Comparison of ENCODE assay signal across 1 cellular context in the genomic region with DNA sequence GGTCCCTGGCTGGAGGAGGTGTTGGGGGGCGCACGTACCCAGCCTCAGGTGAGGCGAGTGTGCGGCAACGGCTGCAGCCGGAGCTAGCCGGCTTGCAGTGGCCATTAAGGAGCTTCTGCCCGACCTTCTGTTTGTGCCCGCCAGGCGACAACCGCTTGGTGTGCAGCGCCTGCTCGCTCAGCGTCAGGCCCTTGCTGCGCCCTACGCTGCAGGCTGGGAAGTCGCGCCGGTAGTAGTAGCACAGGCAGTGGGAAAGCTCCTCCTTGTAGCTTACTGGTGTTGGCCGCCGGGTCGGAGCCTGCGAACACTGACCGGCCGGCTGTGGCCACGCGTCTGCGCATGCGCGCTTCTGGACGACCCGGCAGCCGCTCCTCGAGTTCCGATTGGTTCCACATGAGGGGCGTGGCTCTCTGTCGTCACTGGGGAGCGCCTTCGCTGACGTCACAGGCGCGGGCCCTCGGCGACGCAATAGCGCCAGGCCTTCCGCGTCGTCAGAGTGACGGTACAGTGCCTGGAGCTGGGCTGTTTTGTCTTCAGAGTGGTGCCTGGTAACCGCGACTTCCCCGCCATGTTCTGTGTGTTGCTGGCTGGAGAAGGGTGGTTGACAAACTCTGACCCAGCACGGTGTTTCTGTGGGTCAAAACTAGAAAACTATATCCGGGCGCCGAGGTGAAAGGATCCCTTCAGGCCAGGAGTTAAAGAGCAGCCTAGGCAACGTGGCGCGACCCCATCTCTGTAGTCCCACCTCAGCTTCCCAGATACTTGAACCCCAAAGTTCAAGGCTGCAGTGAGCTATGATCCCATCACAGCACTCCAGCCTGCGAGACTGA.
TF ChIP-seq lines count a peak whose summit lies in the region.

No MANE protein-coding gene starts in this region.

TF ChIP-seq in GM12878, 131 proteins besides CTCF, POLR2A, EP300 and RAD21 (continued from another document and continues in another):
- TF ChIP-seq RELA (IDR thresholded peaks at IDR 0.05; ENCODE audit: borderline replicate concordance, partially characterized antibody) (peak; percentile 78), PAX8 (IDR thresholded peaks at IDR 0.05) (no peak), NFIC (IDR thresholded peaks at IDR 0.05; ENCODE audit: low read depth, low read length) (no peak), PML (IDR thresholded peaks at IDR 0.05; ENCODE audit: low read length) (peak; percentile 63; the same call in 1 of the 2 replicates), SREBF1 (IDR thresholded peaks at IDR 0.05; ENCODE audit: low read length) (no peak), ETV6 (conservative IDR thresholded peaks at IDR 0.05 in 1 of 2, IDR thresholded peaks at IDR 0.05 in 1 of 2; ENCODE audit: borderline replicate concordance in 1 of 2, low read depth in 1 of 2) (no peak), SIN3A (IDR thresholded peaks at IDR 0.05; ENCODE audit: low read depth, low read length) (no peak), ZSCAN29 (IDR thresholded peaks at IDR 0.05) (no peak), SUZ12 (IDR thresholded peaks at IDR 0.05; ENCODE audit: unreplicated experiment) (no peak), CREM (IDR thresholded peaks at IDR 0.05; ENCODE audit: low read depth) (peak; percentile 100), DPF2 (IDR thresholded peaks at IDR 0.05) (peak; percentile 66), MYB (IDR thresholded peaks at IDR 0.05; ENCODE audit: borderline replicate concordance, low read depth, low read length) (no peak), HCFC1 (IDR thresholded peaks at IDR 0.05; ENCODE audit: low read length) (peak; percentile 78), YBX1 (IDR thresholded peaks at IDR 0.05) (no peak), POLR2AphosphoS2 (IDR thresholded peaks at IDR 0.05; ENCODE audit: low read depth, low read length) (peak; percentile 70; the same call in 1 of the 2 replicates), NR2C2 (IDR thresholded peaks at IDR 0.05; ENCODE audit: borderline replicate concordance, control insufficient read depth, insufficient read length, low read depth) (no peak), MEF2A (IDR thresholded peaks at IDR 0.05; ENCODE audit: insufficient read depth, low read depth, low read length) (0 out of 2 replicates have a peak, but pooled peaks have one; percentile 5), BMI1 (IDR thresholded peaks at IDR 0.05; ENCODE audit: borderline replicate concordance) (no peak), FOXK2 (IDR thresholded peaks at IDR 0.05) (peak; percentile 54; the same call in 1 of the 2 replicates), RUNX3 (IDR thresholded peaks at IDR 0.05; ENCODE audit: low read length) (peak; percentile 57), TCF12 (IDR thresholded peaks at IDR 0.05; ENCODE audit: low read depth, low read length) (no peak), TBL1XR1 (IDR thresholded peaks at IDR 0.05; ENCODE audit: low read depth, low read length) (peak; percentile 34; the same call in 1 of the 2 replicates), ESRRA (IDR thresholded peaks at IDR 0.05; ENCODE audit: low read length) (peak; percentile 91), POLR2AphosphoS5 (IDR thresholded peaks at IDR 0.05; ENCODE audit: low read length) (peak; percentile 88), MTA2 (IDR thresholded peaks at IDR 0.05; ENCODE audit: low read depth) (no peak), ZBED1 (IDR thresholded peaks at IDR 0.05; ENCODE audit: borderline replicate concordance) (no peak)
- TF ChIP-seq, protein P1, sequence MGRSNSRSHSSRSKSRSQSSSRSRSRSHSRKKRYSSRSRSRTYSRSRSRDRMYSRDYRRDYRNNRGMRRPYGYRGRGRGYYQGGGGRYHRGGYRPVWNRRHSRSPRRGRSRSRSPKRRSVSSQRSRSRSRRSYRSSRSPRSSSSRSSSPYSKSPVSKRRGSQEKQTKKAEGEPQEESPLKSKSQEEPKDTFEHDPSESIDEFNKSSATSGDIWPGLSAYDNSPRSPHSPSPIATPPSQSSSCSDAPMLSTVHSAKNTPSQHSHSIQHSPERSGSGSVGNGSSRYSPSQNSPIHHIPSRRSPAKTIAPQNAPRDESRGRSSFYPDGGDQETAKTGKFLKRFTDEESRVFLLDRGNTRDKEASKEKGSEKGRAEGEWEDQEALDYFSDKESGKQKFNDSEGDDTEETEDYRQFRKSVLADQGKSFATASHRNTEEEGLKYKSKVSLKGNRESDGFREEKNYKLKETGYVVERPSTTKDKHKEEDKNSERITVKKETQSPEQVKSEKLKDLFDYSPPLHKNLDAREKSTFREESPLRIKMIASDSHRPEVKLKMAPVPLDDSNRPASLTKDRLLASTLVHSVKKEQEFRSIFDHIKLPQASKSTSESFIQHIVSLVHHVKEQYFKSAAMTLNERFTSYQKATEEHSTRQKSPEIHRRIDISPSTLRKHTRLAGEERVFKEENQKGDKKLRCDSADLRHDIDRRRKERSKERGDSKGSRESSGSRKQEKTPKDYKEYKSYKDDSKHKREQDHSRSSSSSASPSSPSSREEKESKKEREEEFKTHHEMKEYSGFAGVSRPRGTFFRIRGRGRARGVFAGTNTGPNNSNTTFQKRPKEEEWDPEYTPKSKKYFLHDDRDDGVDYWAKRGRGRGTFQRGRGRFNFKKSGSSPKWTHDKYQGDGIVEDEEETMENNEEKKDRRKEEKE (IDR thresholded peaks at IDR 0.05): no peak
- TF ChIP-seq, protein P2, sequence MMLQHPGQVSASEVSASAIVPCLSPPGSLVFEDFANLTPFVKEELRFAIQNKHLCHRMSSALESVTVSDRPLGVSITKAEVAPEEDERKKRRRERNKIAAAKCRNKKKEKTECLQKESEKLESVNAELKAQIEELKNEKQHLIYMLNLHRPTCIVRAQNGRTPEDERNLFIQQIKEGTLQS (IDR thresholded peaks at IDR 0.05; ENCODE audit: borderline replicate concordance, extremely low read depth, low read depth, low read length): peak; percentile 79; the same call in 1 of the 2 replicates
- TF ChIP-seq, protein P3, sequence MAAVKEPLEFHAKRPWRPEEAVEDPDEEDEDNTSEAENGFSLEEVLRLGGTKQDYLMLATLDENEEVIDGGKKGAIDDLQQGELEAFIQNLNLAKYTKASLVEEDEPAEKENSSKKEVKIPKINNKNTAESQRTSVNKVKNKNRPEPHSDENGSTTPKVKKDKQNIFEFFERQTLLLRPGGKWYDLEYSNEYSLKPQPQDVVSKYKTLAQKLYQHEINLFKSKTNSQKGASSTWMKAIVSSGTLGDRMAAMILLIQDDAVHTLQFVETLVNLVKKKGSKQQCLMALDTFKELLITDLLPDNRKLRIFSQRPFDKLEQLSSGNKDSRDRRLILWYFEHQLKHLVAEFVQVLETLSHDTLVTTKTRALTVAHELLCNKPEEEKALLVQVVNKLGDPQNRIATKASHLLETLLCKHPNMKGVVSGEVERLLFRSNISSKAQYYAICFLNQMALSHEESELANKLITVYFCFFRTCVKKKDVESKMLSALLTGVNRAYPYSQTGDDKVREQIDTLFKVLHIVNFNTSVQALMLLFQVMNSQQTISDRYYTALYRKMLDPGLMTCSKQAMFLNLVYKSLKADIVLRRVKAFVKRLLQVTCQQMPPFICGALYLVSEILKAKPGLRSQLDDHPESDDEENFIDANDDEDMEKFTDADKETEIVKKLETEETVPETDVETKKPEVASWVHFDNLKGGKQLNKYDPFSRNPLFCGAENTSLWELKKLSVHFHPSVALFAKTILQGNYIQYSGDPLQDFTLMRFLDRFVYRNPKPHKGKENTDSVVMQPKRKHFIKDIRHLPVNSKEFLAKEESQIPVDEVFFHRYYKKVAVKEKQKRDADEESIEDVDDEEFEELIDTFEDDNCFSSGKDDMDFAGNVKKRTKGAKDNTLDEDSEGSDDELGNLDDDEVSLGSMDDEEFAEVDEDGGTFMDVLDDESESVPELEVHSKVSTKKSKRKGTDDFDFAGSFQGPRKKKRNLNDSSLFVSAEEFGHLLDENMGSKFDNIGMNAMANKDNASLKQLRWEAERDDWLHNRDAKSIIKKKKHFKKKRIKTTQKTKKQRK (IDR thresholded peaks at IDR 0.05; ENCODE audit: low read depth, low read length): no peak
- TF ChIP-seq, protein P4, sequence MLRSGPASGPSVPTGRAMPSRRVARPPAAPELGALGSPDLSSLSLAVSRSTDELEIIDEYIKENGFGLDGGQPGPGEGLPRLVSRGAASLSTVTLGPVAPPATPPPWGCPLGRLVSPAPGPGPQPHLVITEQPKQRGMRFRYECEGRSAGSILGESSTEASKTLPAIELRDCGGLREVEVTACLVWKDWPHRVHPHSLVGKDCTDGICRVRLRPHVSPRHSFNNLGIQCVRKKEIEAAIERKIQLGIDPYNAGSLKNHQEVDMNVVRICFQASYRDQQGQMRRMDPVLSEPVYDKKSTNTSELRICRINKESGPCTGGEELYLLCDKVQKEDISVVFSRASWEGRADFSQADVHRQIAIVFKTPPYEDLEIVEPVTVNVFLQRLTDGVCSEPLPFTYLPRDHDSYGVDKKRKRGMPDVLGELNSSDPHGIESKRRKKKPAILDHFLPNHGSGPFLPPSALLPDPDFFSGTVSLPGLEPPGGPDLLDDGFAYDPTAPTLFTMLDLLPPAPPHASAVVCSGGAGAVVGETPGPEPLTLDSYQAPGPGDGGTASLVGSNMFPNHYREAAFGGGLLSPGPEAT (IDR thresholded peaks at IDR 0.05; ENCODE audit: low read depth): peak; percentile 70
- TF ChIP-seq, protein P5, sequence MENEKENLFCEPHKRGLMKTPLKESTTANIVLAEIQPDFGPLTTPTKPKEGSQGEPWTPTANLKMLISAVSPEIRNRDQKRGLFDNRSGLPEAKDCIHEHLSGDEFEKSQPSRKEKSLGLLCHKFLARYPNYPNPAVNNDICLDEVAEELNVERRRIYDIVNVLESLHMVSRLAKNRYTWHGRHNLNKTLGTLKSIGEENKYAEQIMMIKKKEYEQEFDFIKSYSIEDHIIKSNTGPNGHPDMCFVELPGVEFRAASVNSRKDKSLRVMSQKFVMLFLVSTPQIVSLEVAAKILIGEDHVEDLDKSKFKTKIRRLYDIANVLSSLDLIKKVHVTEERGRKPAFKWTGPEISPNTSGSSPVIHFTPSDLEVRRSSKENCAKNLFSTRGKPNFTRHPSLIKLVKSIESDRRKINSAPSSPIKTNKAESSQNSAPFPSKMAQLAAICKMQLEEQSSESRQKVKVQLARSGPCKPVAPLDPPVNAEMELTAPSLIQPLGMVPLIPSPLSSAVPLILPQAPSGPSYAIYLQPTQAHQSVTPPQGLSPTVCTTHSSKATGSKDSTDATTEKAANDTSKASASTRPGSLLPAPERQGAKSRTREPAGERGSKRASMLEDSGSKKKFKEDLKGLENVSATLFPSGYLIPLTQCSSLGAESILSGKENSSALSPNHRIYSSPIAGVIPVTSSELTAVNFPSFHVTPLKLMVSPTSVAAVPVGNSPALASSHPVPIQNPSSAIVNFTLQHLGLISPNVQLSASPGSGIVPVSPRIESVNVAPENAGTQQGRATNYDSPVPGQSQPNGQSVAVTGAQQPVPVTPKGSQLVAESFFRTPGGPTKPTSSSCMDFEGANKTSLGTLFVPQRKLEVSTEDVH (IDR thresholded peaks at IDR 0.05; ENCODE audit: low read depth, partially characterized antibody): no peak
- TF ChIP-seq, protein P6, sequence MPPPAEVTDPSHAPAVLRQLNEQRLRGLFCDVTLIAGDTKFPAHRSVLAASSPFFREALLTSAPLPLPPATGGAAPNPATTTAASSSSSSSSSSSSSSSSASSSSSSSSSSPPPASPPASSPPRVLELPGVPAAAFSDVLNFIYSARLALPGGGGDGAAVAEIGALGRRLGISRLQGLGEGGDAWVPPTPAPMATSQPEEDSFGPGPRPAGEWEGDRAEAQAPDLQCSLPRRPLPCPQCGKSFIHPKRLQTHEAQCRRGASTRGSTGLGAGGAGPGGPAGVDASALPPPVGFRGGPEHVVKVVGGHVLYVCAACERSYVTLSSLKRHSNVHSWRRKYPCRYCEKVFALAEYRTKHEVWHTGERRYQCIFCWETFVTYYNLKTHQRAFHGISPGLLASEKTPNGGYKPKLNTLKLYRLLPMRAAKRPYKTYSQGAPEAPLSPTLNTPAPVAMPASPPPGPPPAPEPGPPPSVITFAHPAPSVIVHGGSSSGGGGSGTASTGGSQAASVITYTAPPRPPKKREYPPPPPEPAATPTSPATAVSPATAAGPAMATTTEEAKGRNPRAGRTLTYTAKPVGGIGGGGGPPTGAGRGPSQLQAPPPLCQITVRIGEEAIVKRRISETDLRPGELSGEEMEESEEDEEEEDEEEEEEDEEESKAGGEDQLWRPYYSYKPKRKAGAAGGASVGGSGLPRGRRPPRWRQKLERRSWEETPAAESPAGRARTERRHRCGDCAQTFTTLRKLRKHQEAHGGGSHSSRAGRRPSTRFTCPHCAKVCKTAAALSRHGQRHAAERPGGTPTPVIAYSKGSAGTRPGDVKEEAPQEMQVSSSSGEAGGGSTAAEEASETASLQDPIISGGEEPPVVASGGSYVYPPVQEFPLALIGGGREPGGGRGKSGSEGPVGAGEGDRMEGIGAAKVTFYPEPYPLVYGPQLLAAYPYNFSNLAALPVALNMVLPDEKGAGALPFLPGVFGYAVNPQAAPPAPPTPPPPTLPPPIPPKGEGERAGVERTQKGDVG (CRISPR knock-in tag; IDR thresholded peaks at IDR 0.05): no peak
- TF ChIP-seq, protein P7, sequence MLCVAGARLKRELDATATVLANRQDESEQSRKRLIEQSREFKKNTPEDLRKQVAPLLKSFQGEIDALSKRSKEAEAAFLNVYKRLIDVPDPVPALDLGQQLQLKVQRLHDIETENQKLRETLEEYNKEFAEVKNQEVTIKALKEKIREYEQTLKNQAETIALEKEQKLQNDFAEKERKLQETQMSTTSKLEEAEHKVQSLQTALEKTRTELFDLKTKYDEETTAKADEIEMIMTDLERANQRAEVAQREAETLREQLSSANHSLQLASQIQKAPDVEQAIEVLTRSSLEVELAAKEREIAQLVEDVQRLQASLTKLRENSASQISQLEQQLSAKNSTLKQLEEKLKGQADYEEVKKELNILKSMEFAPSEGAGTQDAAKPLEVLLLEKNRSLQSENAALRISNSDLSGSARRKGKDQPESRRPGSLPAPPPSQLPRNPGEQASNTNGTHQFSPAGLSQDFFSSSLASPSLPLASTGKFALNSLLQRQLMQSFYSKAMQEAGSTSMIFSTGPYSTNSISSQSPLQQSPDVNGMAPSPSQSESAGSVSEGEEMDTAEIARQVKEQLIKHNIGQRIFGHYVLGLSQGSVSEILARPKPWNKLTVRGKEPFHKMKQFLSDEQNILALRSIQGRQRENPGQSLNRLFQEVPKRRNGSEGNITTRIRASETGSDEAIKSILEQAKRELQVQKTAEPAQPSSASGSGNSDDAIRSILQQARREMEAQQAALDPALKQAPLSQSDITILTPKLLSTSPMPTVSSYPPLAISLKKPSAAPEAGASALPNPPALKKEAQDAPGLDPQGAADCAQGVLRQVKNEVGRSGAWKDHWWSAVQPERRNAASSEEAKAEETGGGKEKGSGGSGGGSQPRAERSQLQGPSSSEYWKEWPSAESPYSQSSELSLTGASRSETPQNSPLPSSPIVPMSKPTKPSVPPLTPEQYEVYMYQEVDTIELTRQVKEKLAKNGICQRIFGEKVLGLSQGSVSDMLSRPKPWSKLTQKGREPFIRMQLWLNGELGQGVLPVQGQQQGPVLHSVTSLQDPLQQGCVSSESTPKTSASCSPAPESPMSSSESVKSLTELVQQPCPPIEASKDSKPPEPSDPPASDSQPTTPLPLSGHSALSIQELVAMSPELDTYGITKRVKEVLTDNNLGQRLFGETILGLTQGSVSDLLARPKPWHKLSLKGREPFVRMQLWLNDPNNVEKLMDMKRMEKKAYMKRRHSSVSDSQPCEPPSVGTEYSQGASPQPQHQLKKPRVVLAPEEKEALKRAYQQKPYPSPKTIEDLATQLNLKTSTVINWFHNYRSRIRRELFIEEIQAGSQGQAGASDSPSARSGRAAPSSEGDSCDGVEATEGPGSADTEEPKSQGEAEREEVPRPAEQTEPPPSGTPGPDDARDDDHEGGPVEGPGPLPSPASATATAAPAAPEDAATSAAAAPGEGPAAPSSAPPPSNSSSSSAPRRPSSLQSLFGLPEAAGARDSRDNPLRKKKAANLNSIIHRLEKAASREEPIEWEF (IDR thresholded peaks at IDR 0.05; ENCODE audit: insufficient replicate concordance, low read depth, low read length): no peak
